15 cellular contexts compared by ENCODE assay signal in genomic region chr13:35839746-35840273, GRCh38.
A peak's percentile ranks its signal among the peaks of the same experiment; 100 is the strongest.
DNase-seq lines count a peak whose midpoint lies in the region; ATAC-seq and TF ChIP-seq lines count a peak whose summit lies in the region.
"Had no signal": no experiment of that assay in that cellular context is flagged by ENCODE, and none has a peak within 500 bp of the region (broad histone marks: within the 10 kb centered on the region; RNA-seq: fewer than 3 reads in every experiment).

No MANE protein-coding gene starts in this region.

- DNase-seq in heart left ventricle = peak in 2 of 5 donors; percentile 27 to 38
- no peak for DNase-seq in left cardiac atrium
- DNase-seq in cerebellum (ENCODE audit: low spot score) = peak; percentile 82
- no peak for DNase-seq in testis
- DNase-seq: DMS153, MM.1S, NCI-H1105, NCI-H187 treated with DMSO at 0.1 percent for 48 hours, NCI-H82 had no signal

- H3K4me3 ChIP-seq in heart left ventricle (no peak overlapping the region), testis (no peak overlapping the region)
- H3K4me3 ChIP-seq: HAP-1 had no signal

- TF ChIP-seq POLR2A in heart left ventricle (IDR thresholded peaks at IDR 0.05) = no peak
- TF ChIP-seq POLR2A in testis (IDR thresholded peaks at IDR 0.05) = no peak

- ATAC-seq in heart left ventricle (peak in 2 of 4 donors; percentile 48 to 58), left cardiac atrium (no peak), GM21515 (IDR thresholded peaks at IDR 0.05; ENCODE audit: unreplicated experiment) (no peak), HG02852 (IDR thresholded peaks at IDR 0.05; ENCODE audit: unreplicated experiment) (no peak), HG03139 (IDR thresholded peaks at IDR 0.05; ENCODE audit: unreplicated experiment) (no peak)
- ATAC-seq: HepG2 had no signal

- peaks cover 0 to 26% (median 2%) of the 10 kb centered on the region in 12 donors for H3K4me1 ChIP-seq in heart left ventricle
- H3K4me1 ChIP-seq in testis = peaks cover 17% of the 10 kb centered on the region

- H3K27me3 ChIP-seq in heart left ventricle (no peaks in the 10 kb centered on the region), layer of hippocampus (ENCODE audit: control insufficient read depth, insufficient read depth, low read length) (no peaks in the 10 kb centered on the region), testis (no peaks in the 10 kb centered on the region)

- intact Hi-C loops in heart left ventricle (cut with DNase I) (no loop called here), left cardiac atrium (cut with DNase I) (no loop called here), testis (cut with DNase I; ENCODE audit: low total_unique reads) (no loop called here)

- no peaks in the 10 kb centered on the region for H3K36me3 ChIP-seq in heart left ventricle
- H3K36me3 ChIP-seq in testis (ENCODE audit: low read depth, missing control alignments) = no peaks in the 10 kb centered on the region
- H3K36me3 ChIP-seq: HAP-1 had no signal

- TF ChIP-seq CTCF in heart left ventricle (IDR thresholded peaks at IDR 0.05) (no peak), testis (IDR thresholded peaks at IDR 0.05) (no peak)

- H3K27ac ChIP-seq in heart left ventricle = peak overlapping the region in 8 of 12 donors; percentile 5 to 77 (median 64)
- H3K27ac ChIP-seq in layer of hippocampus (ENCODE audit: low read depth, low read length) = peak overlapping the region; percentile 84
- peak overlapping the region; percentile 78 to 87 for H3K27ac ChIP-seq in testis

- WGBS in heart left ventricle, 4 donors = 75 to 92% (median 85%) methylated on average over 5 of the region's 5 CpGs
- WGBS in testis, 2 donors = 61 to 72% methylated on average over 5 of the region's 5 CpGs

- H3K9me3 ChIP-seq in heart left ventricle (no peaks in the 10 kb centered on the region), testis (no peaks in the 10 kb centered on the region)
- H3K9me3 ChIP-seq: HAP-1 had no signal
